ENCODE assay signal across 9 cellular contexts in the genomic region with DNA sequence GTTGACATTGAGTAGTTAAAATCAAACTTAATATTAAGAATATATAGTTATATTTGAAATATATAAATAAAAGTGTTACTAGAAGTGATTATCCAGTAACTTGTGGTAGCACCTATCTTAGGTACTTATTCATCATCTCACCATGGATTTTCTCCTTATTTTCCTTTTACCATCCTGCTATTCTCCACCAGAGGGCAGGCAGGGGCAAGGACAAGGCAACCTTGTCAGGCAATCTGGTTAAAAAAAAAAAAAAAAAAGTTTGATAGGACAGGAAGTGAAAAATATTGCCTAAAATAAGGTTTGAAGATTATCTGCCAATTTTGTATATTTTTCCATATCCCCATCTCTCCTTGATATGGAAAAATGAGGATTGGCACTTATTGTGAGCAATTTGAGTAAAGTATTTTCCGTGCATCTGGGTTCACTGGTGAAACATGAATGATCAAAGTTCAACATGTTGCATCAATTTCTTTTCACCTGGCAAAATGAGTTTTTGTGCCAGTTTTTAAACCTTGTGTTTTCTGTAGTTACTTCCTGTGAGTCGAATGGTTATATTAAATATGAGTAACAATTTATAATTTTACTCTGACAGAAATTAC.
A peak's percentile ranks its signal among the peaks of the same experiment; 100 is the strongest.
DNase-seq lines count a peak whose midpoint lies in the region; ATAC-seq, FAIRE-seq and TF ChIP-seq lines count a peak whose summit lies in the region.
"Had no signal": no experiment of that assay in that cellular context is flagged by ENCODE, and none has a peak within 500 bp of the region (broad histone marks: within the 10 kb centered on the region; RNA-seq: fewer than 3 reads in every experiment).

No MANE protein-coding gene starts in this region.

- TF ChIP-seq RAD21 in liver (IDR thresholded peaks at IDR 0.05): peak; percentile 90

- WGBS in liver: 26% methylated on average over 2 of the region's 2 CpGs

- no peak overlapping the region for H3K4me3 ChIP-seq in bronchial epithelial cell (ENCODE audit: low read depth, low read length)
- H3K4me3 ChIP-seq in liver (ENCODE audit: low read depth in 1 of 3, low read length in 3 of 3): peak overlapping the region in 1 of 3 donors; percentile 24

- H3K27me3 Mint-ChIP-seq in activated naive CD8-positive, alpha-beta T cell treated with anti-CD3 and anti-CD28 coated beads, Interleukin-2, amount 50 U/mL, for 24 hours: no peaks in the 10 kb centered on the region
- no peaks in the 10 kb centered on the region for H3K27me3 Mint-ChIP-seq in activated naive CD8-positive, alpha-beta T cell treated with anti-CD3 and anti-CD28 coated beads for 36 hours
- H3K27me3 Mint-ChIP-seq: dendritic cell treated with granulocyte-macrophage colony-stimulating factor and Interleukin-4, amounts not matched to agents 40 ng/mL and 50 ng/mL, for 4 days had no signal

- H3K4me1 ChIP-seq in liver (ENCODE audit: control insufficient read depth in 4 of 4, insufficient read depth in 4 of 4, low read length in 3 of 4): peaks cover 0 to 5% (median 1%) of the 10 kb centered on the region in 4 donors

- ATAC-seq in activated naive CD8-positive, alpha-beta T cell treated with anti-CD3 and anti-CD28 coated beads, Interleukin-2, amount 50 U/mL, for 24 hours: no peak
- peak; percentile 62 for ATAC-seq in HG03039 (IDR thresholded peaks at IDR 0.05; ENCODE audit: unreplicated experiment)
- ATAC-seq in GM21576 (IDR thresholded peaks at IDR 0.05; ENCODE audit: unreplicated experiment): no peak
- ATAC-seq in HG03196 (IDR thresholded peaks at IDR 0.05; ENCODE audit: unreplicated experiment): no peak

- H3K27me3 ChIP-seq in bronchial epithelial cell (ENCODE audit: control insufficient read depth, insufficient read depth, low read length): no peaks in the 10 kb centered on the region
- H3K27me3 ChIP-seq in liver (ENCODE audit: control insufficient read depth in 4 of 4, insufficient read depth in 4 of 4, low read length in 3 of 4): no peaks in the 10 kb centered on the region

- H3K27ac ChIP-seq in liver (ENCODE audit: low read depth in 1 of 2, low read length in 2 of 2): peak overlapping the region in 1 of 2 donors; percentile 28

- H3K36me3 Mint-ChIP-seq in activated naive CD8-positive, alpha-beta T cell treated with anti-CD3 and anti-CD28 coated beads, Interleukin-2, amount 50 U/mL, for 24 hours (ENCODE audit: low read depth): no peaks in the 10 kb centered on the region
- H3K36me3 Mint-ChIP-seq in activated naive CD8-positive, alpha-beta T cell treated with anti-CD3 and anti-CD28 coated beads for 36 hours: no peaks in the 10 kb centered on the region

- no peaks in the 10 kb centered on the region for H3K36me3 ChIP-seq in bronchial epithelial cell (ENCODE audit: control insufficient read depth, insufficient read depth, low read length)
- H3K36me3 ChIP-seq in liver (ENCODE audit: control insufficient read depth in 4 of 4, insufficient read depth in 3 of 4, low read depth in 1 of 4, low read length in 3 of 4): no peaks in the 10 kb centered on the region

- H3K4me3 Mint-ChIP-seq in activated naive CD8-positive, alpha-beta T cell treated with anti-CD3 and anti-CD28 coated beads, Interleukin-2, amount 50 U/mL, for 24 hours: no peak overlapping the region
- no peak overlapping the region for H3K4me3 Mint-ChIP-seq in activated naive CD8-positive, alpha-beta T cell treated with anti-CD3 and anti-CD28 coated beads for 36 hours
- H3K4me3 Mint-ChIP-seq: dendritic cell treated with granulocyte-macrophage colony-stimulating factor and Interleukin-4, amounts not matched to agents 40 ng/mL and 50 ng/mL, for 4 days had no signal

- no peaks in the 10 kb centered on the region for H3K9me3 Mint-ChIP-seq in activated naive CD8-positive, alpha-beta T cell treated with anti-CD3 and anti-CD28 coated beads, Interleukin-2, amount 50 U/mL, for 24 hours
- peaks cover 2% of the 10 kb centered on the region for H3K9me3 Mint-ChIP-seq in activated naive CD8-positive, alpha-beta T cell treated with anti-CD3 and anti-CD28 coated beads for 36 hours
- H3K9me3 Mint-ChIP-seq: dendritic cell treated with granulocyte-macrophage colony-stimulating factor and Interleukin-4, amounts not matched to agents 40 ng/mL and 50 ng/mL, for 4 days had no signal

- no peak overlapping the region for H3K9ac ChIP-seq in liver (ENCODE audit: low read depth in 1 of 2, low read length in 2 of 2)

- no peaks in the 10 kb centered on the region for H3K9me3 ChIP-seq in liver (ENCODE audit: control insufficient read depth in 4 of 4, low read length in 3 of 4)

- DNase-seq in activated naive CD8-positive, alpha-beta T cell treated with anti-CD3 and anti-CD28 coated beads, Interleukin-2, amount 50 U/mL, for 24 hours: peak; percentile 4
- no peak for DNase-seq in activated naive CD8-positive, alpha-beta T cell treated with anti-CD3 and anti-CD28 coated beads for 36 hours
- DNase-seq in NCI-H226: peak; percentile 51
- DNase-seq in bronchial epithelial cell (ENCODE audit: low read depth): peak; percentile 51

- FAIRE-seq in bronchial epithelial cell (lab: Jason Lieb, UNC): no peak

- no peaks in the 10 kb centered on the region for H3K4me1 Mint-ChIP-seq in activated naive CD8-positive, alpha-beta T cell treated with anti-CD3 and anti-CD28 coated beads, Interleukin-2, amount 50 U/mL, for 24 hours
- no peaks in the 10 kb centered on the region for H3K4me1 Mint-ChIP-seq in activated naive CD8-positive, alpha-beta T cell treated with anti-CD3 and anti-CD28 coated beads for 36 hours

- TF ChIP-seq CTCF in bronchial epithelial cell (IDR thresholded peaks at IDR 0.05; ENCODE audit: insufficient read depth, low read length, severe bottlenecking): peak; percentile 53
- TF ChIP-seq CTCF in liver (IDR thresholded peaks at IDR 0.05; ENCODE audit: low read depth, low read length, missing input control): peak; percentile 68

- no peak overlapping the region for H3K27ac Mint-ChIP-seq in activated naive CD8-positive, alpha-beta T cell treated with anti-CD3 and anti-CD28 coated beads, Interleukin-2, amount 50 U/mL, for 24 hours
- H3K27ac Mint-ChIP-seq in activated naive CD8-positive, alpha-beta T cell treated with anti-CD3 and anti-CD28 coated beads for 36 hours: no peak overlapping the region
- H3K27ac Mint-ChIP-seq: dendritic cell treated with granulocyte-macrophage colony-stimulating factor and Interleukin-4, amounts not matched to agents 40 ng/mL and 50 ng/mL, for 4 days had no signal

TF ChIP-seq in liver, 16 proteins besides CTCF, POLR2A, EP300 and RAD21 (continues in another document):
- peak in 1 of 2 donors; percentile 22 for TF ChIP-seq EGR1 (IDR thresholded peaks at IDR 0.05; ENCODE audit: low read depth in 2 of 2)
- no peak for TF ChIP-seq JUND (IDR thresholded peaks at IDR 0.05)
- peak; percentile 47 for TF ChIP-seq SP1 (IDR thresholded peaks at IDR 0.05)
- TF ChIP-seq, protein P1, sequence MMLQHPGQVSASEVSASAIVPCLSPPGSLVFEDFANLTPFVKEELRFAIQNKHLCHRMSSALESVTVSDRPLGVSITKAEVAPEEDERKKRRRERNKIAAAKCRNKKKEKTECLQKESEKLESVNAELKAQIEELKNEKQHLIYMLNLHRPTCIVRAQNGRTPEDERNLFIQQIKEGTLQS (IDR thresholded peaks at IDR 0.05): peak; percentile 62
- TF ChIP-seq RXRA (IDR thresholded peaks at IDR 0.05): peak; percentile 66 to 74
- no peak for TF ChIP-seq NR2F2 (IDR thresholded peaks at IDR 0.05)
- peak; percentile 89 for TF ChIP-seq HNF4G (IDR thresholded peaks at IDR 0.05)
- peak; percentile 66 for TF ChIP-seq YY1 (IDR thresholded peaks at IDR 0.05)
- TF ChIP-seq, protein P2, sequence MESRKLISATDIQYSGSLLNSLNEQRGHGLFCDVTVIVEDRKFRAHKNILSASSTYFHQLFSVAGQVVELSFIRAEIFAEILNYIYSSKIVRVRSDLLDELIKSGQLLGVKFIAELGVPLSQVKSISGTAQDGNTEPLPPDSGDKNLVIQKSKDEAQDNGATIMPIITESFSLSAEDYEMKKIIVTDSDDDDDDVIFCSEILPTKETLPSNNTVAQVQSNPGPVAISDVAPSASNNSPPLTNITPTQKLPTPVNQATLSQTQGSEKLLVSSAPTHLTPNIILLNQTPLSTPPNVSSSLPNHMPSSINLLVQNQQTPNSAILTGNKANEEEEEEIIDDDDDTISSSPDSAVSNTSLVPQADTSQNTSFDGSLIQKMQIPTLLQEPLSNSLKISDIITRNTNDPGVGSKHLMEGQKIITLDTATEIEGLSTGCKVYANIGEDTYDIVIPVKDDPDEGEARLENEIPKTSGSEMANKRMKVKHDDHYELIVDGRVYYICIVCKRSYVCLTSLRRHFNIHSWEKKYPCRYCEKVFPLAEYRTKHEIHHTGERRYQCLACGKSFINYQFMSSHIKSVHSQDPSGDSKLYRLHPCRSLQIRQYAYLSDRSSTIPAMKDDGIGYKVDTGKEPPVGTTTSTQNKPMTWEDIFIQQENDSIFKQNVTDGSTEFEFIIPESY (IDR thresholded peaks at IDR 0.05): peak; percentile 29
- no peak for TF ChIP-seq TAF1 (conservative IDR thresholded peaks at IDR 0.05)
- peak; percentile 18 for TF ChIP-seq FOXA2 (IDR thresholded peaks at IDR 0.05)
- TF ChIP-seq, protein P3, sequence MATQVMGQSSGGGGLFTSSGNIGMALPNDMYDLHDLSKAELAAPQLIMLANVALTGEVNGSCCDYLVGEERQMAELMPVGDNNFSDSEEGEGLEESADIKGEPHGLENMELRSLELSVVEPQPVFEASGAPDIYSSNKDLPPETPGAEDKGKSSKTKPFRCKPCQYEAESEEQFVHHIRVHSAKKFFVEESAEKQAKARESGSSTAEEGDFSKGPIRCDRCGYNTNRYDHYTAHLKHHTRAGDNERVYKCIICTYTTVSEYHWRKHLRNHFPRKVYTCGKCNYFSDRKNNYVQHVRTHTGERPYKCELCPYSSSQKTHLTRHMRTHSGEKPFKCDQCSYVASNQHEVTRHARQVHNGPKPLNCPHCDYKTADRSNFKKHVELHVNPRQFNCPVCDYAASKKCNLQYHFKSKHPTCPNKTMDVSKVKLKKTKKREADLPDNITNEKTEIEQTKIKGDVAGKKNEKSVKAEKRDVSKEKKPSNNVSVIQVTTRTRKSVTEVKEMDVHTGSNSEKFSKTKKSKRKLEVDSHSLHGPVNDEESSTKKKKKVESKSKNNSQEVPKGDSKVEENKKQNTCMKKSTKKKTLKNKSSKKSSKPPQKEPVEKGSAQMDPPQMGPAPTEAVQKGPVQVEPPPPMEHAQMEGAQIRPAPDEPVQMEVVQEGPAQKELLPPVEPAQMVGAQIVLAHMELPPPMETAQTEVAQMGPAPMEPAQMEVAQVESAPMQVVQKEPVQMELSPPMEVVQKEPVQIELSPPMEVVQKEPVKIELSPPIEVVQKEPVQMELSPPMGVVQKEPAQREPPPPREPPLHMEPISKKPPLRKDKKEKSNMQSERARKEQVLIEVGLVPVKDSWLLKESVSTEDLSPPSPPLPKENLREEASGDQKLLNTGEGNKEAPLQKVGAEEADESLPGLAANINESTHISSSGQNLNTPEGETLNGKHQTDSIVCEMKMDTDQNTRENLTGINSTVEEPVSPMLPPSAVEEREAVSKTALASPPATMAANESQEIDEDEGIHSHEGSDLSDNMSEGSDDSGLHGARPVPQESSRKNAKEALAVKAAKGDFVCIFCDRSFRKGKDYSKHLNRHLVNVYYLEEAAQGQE (IDR thresholded peaks at IDR 0.05): no peak
- TF ChIP-seq GABPA (IDR thresholded peaks at IDR 0.05 in 1 of 2, conservative IDR thresholded peaks at IDR 0.05 in 1 of 2): peak in 1 of 2 donors; percentile 28
- no peak for TF ChIP-seq FOXA1 (IDR thresholded peaks at IDR 0.05)
